Comparison of ENCODE assay signal across 2 cellular contexts in the genomic region with DNA sequence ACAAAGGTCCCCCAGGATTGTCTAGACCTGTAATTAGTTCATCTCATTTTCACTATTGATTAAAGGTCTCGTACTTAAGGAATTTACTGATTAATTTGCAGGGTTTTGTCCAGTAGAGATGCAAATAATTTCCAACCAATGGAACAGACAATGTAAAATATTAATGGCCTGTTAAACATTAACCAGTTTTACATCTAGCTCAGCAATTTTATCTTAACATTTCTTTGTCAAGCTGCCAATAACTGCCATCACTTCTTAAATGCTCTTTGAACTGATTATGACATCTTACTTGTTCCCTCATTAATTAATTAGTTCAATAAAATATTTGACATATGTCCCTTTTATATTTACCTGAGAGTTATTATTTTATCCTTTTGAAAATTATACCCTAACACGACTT.
TF ChIP-seq lines count a peak whose summit lies in the region.

No MANE protein-coding gene starts in this region.

TF ChIP-seq in A549, 52 proteins besides CTCF, POLR2A, EP300 and RAD21:
- TF ChIP-seq MAFK (IDR thresholded peaks at IDR 0.05; ENCODE audit: partially characterized antibody) (peak; percentile 43), JUNB (IDR thresholded peaks at IDR 0.05) (no peak)

TF ChIP-seq in K562, 482 proteins besides CTCF, POLR2A, EP300 and RAD21:
- TF ChIP-seq ZNF316 (IDR thresholded peaks at IDR 0.05), result peak; percentile 68
- no peak for TF ChIP-seq PHTF2 (CRISPR knock-in tag; IDR thresholded peaks at IDR 0.05)
- no peak for TF ChIP-seq DACH1 (IDR thresholded peaks at IDR 0.05; ENCODE audit: partially characterized antibody)
- TF ChIP-seq, protein P1, sequence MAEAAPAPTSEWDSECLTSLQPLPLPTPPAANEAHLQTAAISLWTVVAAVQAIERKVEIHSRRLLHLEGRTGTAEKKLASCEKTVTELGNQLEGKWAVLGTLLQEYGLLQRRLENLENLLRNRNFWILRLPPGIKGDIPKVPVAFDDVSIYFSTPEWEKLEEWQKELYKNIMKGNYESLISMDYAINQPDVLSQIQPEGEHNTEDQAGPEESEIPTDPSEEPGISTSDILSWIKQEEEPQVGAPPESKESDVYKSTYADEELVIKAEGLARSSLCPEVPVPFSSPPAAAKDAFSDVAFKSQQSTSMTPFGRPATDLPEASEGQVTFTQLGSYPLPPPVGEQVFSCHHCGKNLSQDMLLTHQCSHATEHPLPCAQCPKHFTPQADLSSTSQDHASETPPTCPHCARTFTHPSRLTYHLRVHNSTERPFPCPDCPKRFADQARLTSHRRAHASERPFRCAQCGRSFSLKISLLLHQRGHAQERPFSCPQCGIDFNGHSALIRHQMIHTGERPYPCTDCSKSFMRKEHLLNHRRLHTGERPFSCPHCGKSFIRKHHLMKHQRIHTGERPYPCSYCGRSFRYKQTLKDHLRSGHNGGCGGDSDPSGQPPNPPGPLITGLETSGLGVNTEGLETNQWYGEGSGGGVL (CRISPR knock-in tag; IDR thresholded peaks at IDR 0.05), result no peak
- peak; percentile 18; the same call in 1 of the 2 replicates for TF ChIP-seq MAFF (IDR thresholded peaks at IDR 0.05; ENCODE audit: low read length)
- no peak for TF ChIP-seq GABPA (tag; conservative IDR thresholded peaks at IDR 0.05; ENCODE audit: low read depth)
- TF ChIP-seq, protein P2, sequence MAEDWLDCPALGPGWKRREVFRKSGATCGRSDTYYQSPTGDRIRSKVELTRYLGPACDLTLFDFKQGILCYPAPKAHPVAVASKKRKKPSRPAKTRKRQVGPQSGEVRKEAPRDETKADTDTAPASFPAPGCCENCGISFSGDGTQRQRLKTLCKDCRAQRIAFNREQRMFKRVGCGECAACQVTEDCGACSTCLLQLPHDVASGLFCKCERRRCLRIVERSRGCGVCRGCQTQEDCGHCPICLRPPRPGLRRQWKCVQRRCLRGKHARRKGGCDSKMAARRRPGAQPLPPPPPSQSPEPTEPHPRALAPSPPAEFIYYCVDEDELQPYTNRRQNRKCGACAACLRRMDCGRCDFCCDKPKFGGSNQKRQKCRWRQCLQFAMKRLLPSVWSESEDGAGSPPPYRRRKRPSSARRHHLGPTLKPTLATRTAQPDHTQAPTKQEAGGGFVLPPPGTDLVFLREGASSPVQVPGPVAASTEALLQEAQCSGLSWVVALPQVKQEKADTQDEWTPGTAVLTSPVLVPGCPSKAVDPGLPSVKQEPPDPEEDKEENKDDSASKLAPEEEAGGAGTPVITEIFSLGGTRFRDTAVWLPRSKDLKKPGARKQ (CRISPR knock-in tag; IDR thresholded peaks at IDR 0.05), result no peak
- TF ChIP-seq HSF4 (CRISPR knock-in tag; IDR thresholded peaks at IDR 0.05; ENCODE audit: borderline replicate concordance), result no peak
- TF ChIP-seq, protein P3, sequence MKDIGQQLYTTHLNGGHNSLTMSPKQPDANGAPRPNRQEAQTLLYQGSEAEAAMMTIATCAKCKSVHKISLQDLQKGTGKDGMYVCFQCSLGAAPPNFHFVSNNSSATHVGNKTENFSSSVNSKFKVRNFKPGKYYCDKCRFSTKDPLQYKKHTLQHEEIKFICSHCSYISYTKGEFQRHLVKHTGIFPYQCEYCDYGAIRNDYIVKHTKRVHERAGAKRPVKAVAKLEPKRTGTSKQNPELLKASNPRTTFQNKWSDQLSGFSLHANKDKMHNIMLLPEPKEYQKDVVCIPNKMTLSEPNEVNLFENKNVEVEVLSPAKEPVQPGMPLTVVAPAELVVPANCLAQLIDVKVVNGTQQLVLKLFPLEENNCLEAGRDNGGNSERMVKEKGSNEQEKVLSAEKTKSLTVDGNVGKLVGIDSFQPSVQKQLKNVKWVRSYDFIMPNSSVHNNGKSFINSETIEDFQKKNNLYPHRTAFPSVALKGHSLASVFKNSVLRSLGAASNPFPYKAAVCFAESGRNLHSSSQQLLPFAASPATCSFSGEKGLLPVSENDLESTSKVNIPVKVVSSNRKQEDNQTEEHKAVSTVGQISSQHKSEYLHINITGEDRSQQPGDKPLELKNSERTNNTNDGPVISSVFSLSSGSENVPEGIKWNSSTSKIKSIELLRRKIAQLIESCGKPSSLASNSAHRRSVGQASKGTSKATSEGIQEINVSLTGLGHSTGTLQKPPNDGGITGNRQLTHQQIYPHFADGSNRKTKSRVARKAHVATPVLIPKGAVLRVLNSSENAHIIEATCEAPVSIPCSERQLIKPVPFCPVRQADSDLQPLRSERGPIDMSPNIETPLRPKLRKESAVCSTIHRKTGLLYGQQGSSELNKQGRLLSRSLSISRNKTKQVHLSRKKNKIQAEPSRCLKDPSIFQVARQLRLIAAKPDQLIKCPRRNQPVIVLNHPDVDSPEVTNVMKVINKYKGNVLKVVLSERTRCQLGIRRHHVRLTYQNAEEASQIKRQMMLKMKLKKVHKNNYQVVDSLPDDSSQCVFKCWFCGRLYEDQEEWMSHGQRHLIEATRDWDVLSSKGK (CRISPR knock-in tag; IDR thresholded peaks at IDR 0.05), result no peak
- no peak for TF ChIP-seq GATA2 (CRISPR knock-in tag; IDR thresholded peaks at IDR 0.05)
- TF ChIP-seq, protein P4, sequence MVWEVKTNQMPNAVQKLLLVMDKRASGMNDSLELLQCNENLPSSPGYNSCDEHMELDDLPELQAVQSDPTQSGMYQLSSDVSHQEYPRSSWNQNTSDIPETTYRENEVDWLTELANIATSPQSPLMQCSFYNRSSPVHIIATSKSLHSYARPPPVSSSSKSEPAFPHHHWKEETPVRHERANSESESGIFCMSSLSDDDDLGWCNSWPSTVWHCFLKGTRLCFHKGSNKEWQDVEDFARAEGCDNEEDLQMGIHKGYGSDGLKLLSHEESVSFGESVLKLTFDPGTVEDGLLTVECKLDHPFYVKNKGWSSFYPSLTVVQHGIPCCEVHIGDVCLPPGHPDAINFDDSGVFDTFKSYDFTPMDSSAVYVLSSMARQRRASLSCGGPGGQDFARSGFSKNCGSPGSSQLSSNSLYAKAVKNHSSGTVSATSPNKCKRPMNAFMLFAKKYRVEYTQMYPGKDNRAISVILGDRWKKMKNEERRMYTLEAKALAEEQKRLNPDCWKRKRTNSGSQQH (CRISPR knock-in tag; IDR thresholded peaks at IDR 0.05), result no peak
- no peak for TF ChIP-seq BCL6 (CRISPR knock-in tag; IDR thresholded peaks at IDR 0.05)
- no peak for TF ChIP-seq MEF2D (tag; conservative IDR thresholded peaks at IDR 0.05; ENCODE audit: low read depth)
- TF ChIP-seq, protein P5, sequence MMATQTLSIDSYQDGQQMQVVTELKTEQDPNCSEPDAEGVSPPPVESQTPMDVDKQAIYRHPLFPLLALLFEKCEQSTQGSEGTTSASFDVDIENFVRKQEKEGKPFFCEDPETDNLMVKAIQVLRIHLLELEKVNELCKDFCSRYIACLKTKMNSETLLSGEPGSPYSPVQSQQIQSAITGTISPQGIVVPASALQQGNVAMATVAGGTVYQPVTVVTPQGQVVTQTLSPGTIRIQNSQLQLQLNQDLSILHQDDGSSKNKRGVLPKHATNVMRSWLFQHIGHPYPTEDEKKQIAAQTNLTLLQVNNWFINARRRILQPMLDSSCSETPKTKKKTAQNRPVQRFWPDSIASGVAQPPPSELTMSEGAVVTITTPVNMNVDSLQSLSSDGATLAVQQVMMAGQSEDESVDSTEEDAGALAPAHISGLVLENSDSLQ (IDR thresholded peaks at IDR 0.05), result no peak
- TF ChIP-seq MYBL2 (IDR thresholded peaks at IDR 0.05; ENCODE audit: low read depth), result no peak
- TF ChIP-seq MYBL2 (CRISPR knock-in tag; IDR thresholded peaks at IDR 0.05; ENCODE audit: borderline replicate concordance), result no peak
- no peak for TF ChIP-seq CREBBP (IDR thresholded peaks at IDR 0.05; ENCODE audit: low read depth, low read length)
- peak; percentile 50; the same call in 1 of the 2 replicates for TF ChIP-seq C11orf30 (IDR thresholded peaks at IDR 0.05; ENCODE audit: low read depth)
- no peak for TF ChIP-seq SRSF9 (IDR thresholded peaks at IDR 0.05; ENCODE audit: borderline replicate concordance, low read depth, low read length)
- TF ChIP-seq RBM17 (IDR thresholded peaks at IDR 0.05; ENCODE audit: borderline replicate concordance, low read depth, low read length), result no peak
- no peak for TF ChIP-seq SRF (CRISPR knock-in tag; IDR thresholded peaks at IDR 0.05)
- TF ChIP-seq ZNF707 (CRISPR knock-in tag; conservative IDR thresholded peaks at IDR 0.05), result no peak
- TF ChIP-seq CHCHD3 (CRISPR knock-in tag; IDR thresholded peaks at IDR 0.05), result no peak
TF ChIP-seq in K562: peak in this region for 3.
